Comparison of ENCODE assay signal across 1 cellular context in genomic region chr5:146947181-146947941, GRCh38.
TF ChIP-seq lines count a peak whose summit lies in the region.

No MANE protein-coding gene starts in this region.

TF ChIP-seq in WTC11, 78 proteins besides CTCF, POLR2A, EP300 and RAD21 (continued from another document):
- TF ChIP-seq AR (CRISPR knock-in tag; IDR thresholded peaks at IDR 0.05) (no peak), IRF2 (CRISPR knock-in tag; IDR thresholded peaks at IDR 0.05; ENCODE audit: borderline replicate concordance, low read depth) (no peak), GTF2I (CRISPR knock-in tag; conservative IDR thresholded peaks at IDR 0.05) (no peak), TEAD1 (CRISPR knock-in tag; IDR thresholded peaks at IDR 0.05) (no peak), MAX (CRISPR knock-in tag; IDR thresholded peaks at IDR 0.05) (peak; percentile 21; the same call in 1 of the 2 replicates), USF2 (CRISPR knock-in tag; IDR thresholded peaks at IDR 0.05) (peak; percentile 91)
